In genomic region chr2:191150121-191150450, GRCh38 we compare ENCODE assay signal across 8 cellular contexts. TPM values are rescaled to one million over a fixed set of nuclear protein-coding genes. Genes with fewer than 3 reads are reported as not detected.
A peak's percentile ranks its signal among the peaks of the same experiment; 100 is the strongest.
DNase-seq lines count a peak whose midpoint lies in the region; ATAC-seq and TF ChIP-seq lines count a peak whose summit lies in the region.

No MANE protein-coding gene starts in this region.

- peaks cover 3% of the 10 kb centered on the region for H3K4me1 Mint-ChIP-seq in endothelial cell (ENCODE audit: unreplicated experiment)

- no peak for DNase-seq in GM06990 (ENCODE audit: extremely low read depth, insufficient read length)
- peak; percentile 42 for DNase-seq in MM.1S
- DNase-seq in endothelial cell (ENCODE audit: low spot score), result no peak
- DNase-seq in ovary, result no peak
- no peak for DNase-seq in activated CD8-positive, alpha-beta memory T cell treated with anti-CD3 and anti-CD28 coated beads, Interleukin-2, amount 50 U/mL, for 4 hours
- DNase-seq in stimulated activated CD4-positive, alpha-beta T cell treated with anti-CD3 and anti-CD28 coated beads, Interleukin-2, amount 100 ng/mL, for 24 hours, result no peak
- no peak for DNase-seq in HPDE6-E6E7 (ENCODE audit: extremely low spot score)

- H3K36me3 ChIP-seq in GM06990 (ENCODE audit: control insufficient read depth, insufficient read depth, low read length), result no peaks in the 10 kb centered on the region
- H3K36me3 ChIP-seq in MM.1S (replicated peaks; ENCODE audit: insufficient read depth, low read length), result no peaks in the 10 kb centered on the region
- no peaks in the 10 kb centered on the region for H3K36me3 ChIP-seq in ovary

- H3K4me1 ChIP-seq in MM.1S (ENCODE audit: low read length), result peaks cover 34% of the 10 kb centered on the region
- no peaks in the 10 kb centered on the region for H3K4me1 ChIP-seq in ovary (ENCODE audit: insufficient read depth)

- no peak for TF ChIP-seq POLR2A in ovary (IDR thresholded peaks at IDR 0.05)

- peak overlapping the region; percentile 91 for H3K9ac ChIP-seq in MM.1S (ENCODE audit: low read length)

- intact Hi-C loops in ovary (cut with DNase I), result no loop called here

- no peaks in the 10 kb centered on the region for H4K20me1 ChIP-seq in MM.1S (ENCODE audit: insufficient read depth, low read length)

- peak overlapping the region; percentile 75 for H3K4me2 ChIP-seq in MM.1S (ENCODE audit: low read depth, low read length)

- 36 to 49% (median 46%) methylated on average over 6 of the region's 6 CpGs for WGBS in ovary, 3 donors

- TF ChIP-seq EP300 in ovary (IDR thresholded peaks at IDR 0.05), result no peak

- H3K79me2 ChIP-seq in MM.1S (ENCODE audit: low read length), result no peaks in the 10 kb centered on the region

- H3K9me3 ChIP-seq in MM.1S (replicated peaks; ENCODE audit: insufficient read depth, low read length), result no peaks in the 10 kb centered on the region
- no peaks in the 10 kb centered on the region for H3K9me3 ChIP-seq in ovary

- peak; percentile 28 for ATAC-seq in GM21737 (IDR thresholded peaks at IDR 0.05; ENCODE audit: unreplicated experiment)

- peaks cover 19% of the 10 kb centered on the region for H3F3A ChIP-seq in MM.1S (ENCODE audit: insufficient read depth, low read length)

- peak overlapping the region; percentile 68 for H3K4me3 ChIP-seq in GM06990 (replicated peaks; ENCODE audit: low read depth, low read length)
- peak overlapping the region; percentile 85 for H3K4me3 ChIP-seq in MM.1S (ENCODE audit: low read length)
- H3K4me3 ChIP-seq in ovary, result peak overlapping the region; percentile 38

- no peaks in the 10 kb centered on the region for H3K27me3 Mint-ChIP-seq in endothelial cell (ENCODE audit: unreplicated experiment)

- H3K9me2 ChIP-seq in MM.1S (replicated peaks; ENCODE audit: insufficient read depth, low read length), result no peaks in the 10 kb centered on the region

- H3K27ac ChIP-seq in MM.1S (ENCODE audit: low read length), result peak overlapping the region; percentile 93
- H3K27ac ChIP-seq in ovary, result no peak overlapping the region

- peak overlapping the region; percentile 85 for H3K4me3 Mint-ChIP-seq in endothelial cell (ENCODE audit: unreplicated experiment)

- H2AFZ ChIP-seq in MM.1S (ENCODE audit: low read length), result peak overlapping the region; percentile 75

- H3K27me3 ChIP-seq in GM06990 (replicated peaks; ENCODE audit: control insufficient read depth, insufficient read depth, low read length) (no peaks in the 10 kb centered on the region), MM.1S (replicated peaks; ENCODE audit: insufficient read depth, low read length) (no peaks in the 10 kb centered on the region), ovary (no peaks in the 10 kb centered on the region)

- H3K9me3 Mint-ChIP-seq in endothelial cell (ENCODE audit: unreplicated experiment), result no peaks in the 10 kb centered on the region

- TF ChIP-seq CTCF in GM06990 (IDR thresholded peaks at IDR 0.05; ENCODE audit: insufficient read depth, low read length, poor library complexity, severe bottlenecking) (no peak), MM.1S (IDR thresholded peaks at IDR 0.05; ENCODE audit: low read length) (no peak), endothelial cell (IDR thresholded peaks at IDR 0.05; ENCODE audit: unreplicated experiment) (no peak), ovary (IDR thresholded peaks at IDR 0.05) (no peak)

- no peaks in the 10 kb centered on the region for H3K36me3 Mint-ChIP-seq in endothelial cell (ENCODE audit: low read depth, unreplicated experiment)

- no peak overlapping the region for H3K27ac Mint-ChIP-seq in endothelial cell (ENCODE audit: unreplicated experiment)

RNA-seq across cellular contexts. Expression of gene STAT4, which starts 0.7 kb away (rescaled TPM):
- total RNA-seq in endothelial cell (ENCODE audit: unreplicated experiment), result 1.1 TPM
- 1 to 10 TPM in 6 of 7 donors, under 1 TPM in 1; 0.52 to 3.0 (median 1.5) TPM for total RNA-seq in ovary
- polyA plus RNA-seq in ovary, result 1 to 10 TPM; 1.3 to 3.6 TPM
